Comparison of ENCODE assay signal across 18 cellular contexts in genomic region chr7:39663263-39663662, GRCh38. TPM values are rescaled to one million over a fixed set of nuclear protein-coding genes. Genes with fewer than 3 reads are reported as not detected.
A peak's percentile ranks its signal among the peaks of the same experiment; 100 is the strongest.
DNase-seq lines count a peak whose midpoint lies in the region; ATAC-seq and TF ChIP-seq lines count a peak whose summit lies in the region.
"Had no signal": no experiment of that assay in that cellular context is flagged by ENCODE, and none has a peak within 500 bp of the region (broad histone marks: within the 10 kb centered on the region; RNA-seq: fewer than 3 reads in every experiment).

No MANE protein-coding gene starts in this region.

- H3K36me3 Mint-ChIP-seq in CD4-positive, CD25-positive, alpha-beta regulatory T cell: peaks cover 44% of the 10 kb centered on the region
- H3K36me3 Mint-ChIP-seq in HFFc6 (ENCODE audit: low read depth): peaks cover 49% of the 10 kb centered on the region
- H3K36me3 Mint-ChIP-seq in endodermal cell (ENCODE audit: low read depth): peaks cover 45% of the 10 kb centered on the region
- H3K36me3 Mint-ChIP-seq in naive thymus-derived CD4-positive, alpha-beta T cell: peaks cover 14 to 61% (median 51%) of the 10 kb centered on the region in 5 donors

- H3K9me3 ChIP-seq in CD4-positive, CD25-positive, alpha-beta regulatory T cell (ENCODE audit: control insufficient read depth in 2 of 2, low read length in 2 of 2): no peaks in the 10 kb centered on the region
- H3K9me3 ChIP-seq in endodermal cell (ENCODE audit: control insufficient read depth, low read length): peaks cover 38% of the 10 kb centered on the region
- H3K9me3 ChIP-seq in aorta (ENCODE audit: control insufficient read depth, low read length): no peaks in the 10 kb centered on the region
- H3K9me3 ChIP-seq in naive thymus-derived CD4-positive, alpha-beta T cell (ENCODE audit: control insufficient read depth in 2 of 3, low read length in 3 of 3): peaks cover 0 to 4% (median 0%) of the 10 kb centered on the region in 3 experiments
- H3K9me3 ChIP-seq: BE2C had no signal

- no peak overlapping the region for H3K4me3 ChIP-seq in CD4-positive, CD25-positive, alpha-beta regulatory T cell (ENCODE audit: low read depth, low read length)
- H3K4me3 ChIP-seq in endodermal cell (ENCODE audit: low read length) (peak overlapping the region; percentile 50), aorta (ENCODE audit: low read length in 2 of 2) (no peak overlapping the region)
- H3K4me3 ChIP-seq in naive thymus-derived CD4-positive, alpha-beta T cell (ENCODE audit: low read length): no peak overlapping the region
- H3K4me3 ChIP-seq: GM12878, GM23248, HAP-1 had no signal

- H3K4me3 Mint-ChIP-seq in CD4-positive, CD25-positive, alpha-beta regulatory T cell: no peak overlapping the region
- H3K4me3 Mint-ChIP-seq in HFFc6 (no peak overlapping the region), endodermal cell (no peak overlapping the region)
- no peak overlapping the region for H3K4me3 Mint-ChIP-seq in naive thymus-derived CD4-positive, alpha-beta T cell

- CTCF ChIA-PET in naive thymus-derived CD4-positive, alpha-beta T cell (lab: Charles Lee): interaction anchor here (0.6 to 1.2 kb wide), 2 partner anchors 83 to 686 kb away, joined by 3 to 4 read pairs; no protein-coding TSS in a partner anchor

- H3K36me3 ChIP-seq in CD4-positive, CD25-positive, alpha-beta regulatory T cell (ENCODE audit: control insufficient read depth, insufficient read depth, low read length): no peaks in the 10 kb centered on the region
- H3K36me3 ChIP-seq in endodermal cell (ENCODE audit: control insufficient read depth, insufficient read depth, low read length): peaks cover 18% of the 10 kb centered on the region
- H3K36me3 ChIP-seq in aorta (ENCODE audit: control insufficient read depth in 1 of 2, insufficient read depth in 2 of 2, low read length in 1 of 2): no peaks in the 10 kb centered on the region
- no peaks in the 10 kb centered on the region for H3K36me3 ChIP-seq in naive thymus-derived CD4-positive, alpha-beta T cell (ENCODE audit: control insufficient read depth in 2 of 3, insufficient read depth in 3 of 3, low read length in 3 of 3)
- H3K36me3 ChIP-seq: BE2C, HAP-1 had no signal

- DNase-seq in CD4-positive, CD25-positive, alpha-beta regulatory T cell: no peak
- no peak for DNase-seq in HFFc6
- peak; percentile 4 for DNase-seq in NCI-H748 treated with DMSO at 0.1 percent for 48 hours (lab: John Stamatoyannopoulos, UW)
- DNase-seq in endodermal cell: no peak
- DNase-seq in aorta: no peak
- DNase-seq in naive thymus-derived CD4-positive, alpha-beta T cell: no peak
- DNase-seq: ACHN; BE2C; C1 segment of cervical spinal cord; CD4-positive, alpha-beta memory T cell; DMS53; DND-41; EL; GM23248 had no signal

- H3K27ac Mint-ChIP-seq in CD4-positive, CD25-positive, alpha-beta regulatory T cell: peak overlapping the region in 2 of 3 donors; percentile 63 to 64
- H3K27ac Mint-ChIP-seq in HFFc6: 0 out of 2 replicates have a peak overlapping the region, but pooled peaks have one; percentile 2
- H3K27ac Mint-ChIP-seq in endodermal cell: no peak overlapping the region
- peak overlapping the region in 1 of 9 donors; percentile 7 for H3K27ac Mint-ChIP-seq in naive thymus-derived CD4-positive, alpha-beta T cell

- POLR2A ChIA-PET in naive thymus-derived CD4-positive, alpha-beta T cell (lab: Charles Lee): no interaction called here

- ATAC-seq in CD4-positive, CD25-positive, alpha-beta regulatory T cell (ENCODE audit: low read depth in 2 of 2): no peak
- ATAC-seq in aorta (ENCODE audit: low FRiP score) (no peak), SK-N-SH treated with all-trans-retinoic acid at 6 μM for 48 hours (no peak)
- no peak for ATAC-seq in naive thymus-derived CD4-positive, alpha-beta T cell
- ATAC-seq: GM12878 had no signal

- H3K9me3 Mint-ChIP-seq in CD4-positive, CD25-positive, alpha-beta regulatory T cell: peaks cover 0 to 7% (median 0%) of the 10 kb centered on the region in 7 donors
- H3K9me3 Mint-ChIP-seq in HFFc6 (peaks cover 20% of the 10 kb centered on the region), endodermal cell (peaks cover 28% of the 10 kb centered on the region)
- H3K9me3 Mint-ChIP-seq in naive thymus-derived CD4-positive, alpha-beta T cell: peaks cover 4 to 34% (median 10%) of the 10 kb centered on the region in 11 donors

- no peaks in the 10 kb centered on the region for H3K4me1 ChIP-seq in CD4-positive, CD25-positive, alpha-beta regulatory T cell (ENCODE audit: control insufficient read depth, insufficient read depth, low read length, poor library complexity, severe bottlenecking)
- no peaks in the 10 kb centered on the region for H3K4me1 ChIP-seq in endodermal cell (ENCODE audit: control insufficient read depth, insufficient read depth, low read length)
- H3K4me1 ChIP-seq in aorta (ENCODE audit: control insufficient read depth in 1 of 2, insufficient read depth in 2 of 2, low read length in 2 of 2): peaks cover 0 to 2% of the 10 kb centered on the region in 2 donors
- H3K4me1 ChIP-seq in naive thymus-derived CD4-positive, alpha-beta T cell (ENCODE audit: control insufficient read depth in 2 of 2, insufficient read depth in 2 of 2, low read length in 2 of 2): no peaks in the 10 kb centered on the region
- H3K4me1 ChIP-seq: HAP-1 had no signal

- H3K4me1 Mint-ChIP-seq in CD4-positive, CD25-positive, alpha-beta regulatory T cell: peaks cover 22 to 56% (median 44%) of the 10 kb centered on the region in 4 donors
- H3K4me1 Mint-ChIP-seq in HFFc6 (ENCODE audit: low read depth) (peaks cover 74% of the 10 kb centered on the region), endodermal cell (peaks cover 18% of the 10 kb centered on the region)
- peaks cover 5 to 65% (median 57%) of the 10 kb centered on the region in 7 donors for H3K4me1 Mint-ChIP-seq in naive thymus-derived CD4-positive, alpha-beta T cell

- intact Hi-C loops in aorta (cut with DNase I): no loop called here
- intact Hi-C loops in naive thymus-derived CD4-positive, alpha-beta T cell (cut with micrococcal nuclease): no loop called here

- no peaks in the 10 kb centered on the region for H3K27me3 Mint-ChIP-seq in CD4-positive, CD25-positive, alpha-beta regulatory T cell
- no peaks in the 10 kb centered on the region; the same call in 1 of the 2 replicates for H3K27me3 Mint-ChIP-seq in HFFc6 (ENCODE audit: insufficient read depth)
- no peaks in the 10 kb centered on the region for H3K27me3 Mint-ChIP-seq in endodermal cell (ENCODE audit: insufficient read depth)
- no peaks in the 10 kb centered on the region for H3K27me3 Mint-ChIP-seq in naive thymus-derived CD4-positive, alpha-beta T cell
- H3K27me3 Mint-ChIP-seq: CD4-positive, alpha-beta memory T cell had no signal

- no peak for TF ChIP-seq CTCF in HFFc6 (IDR thresholded peaks at IDR 0.05)
- TF ChIP-seq CTCF in endodermal cell (conservative IDR thresholded peaks at IDR 0.05): no peak

- no peak overlapping the region for H3K9ac ChIP-seq in endodermal cell (ENCODE audit: extremely low read depth, low read length, poor library complexity, severe bottlenecking)
- H3K9ac ChIP-seq: GM23248 had no signal

- H3K27ac ChIP-seq in CD4-positive, CD25-positive, alpha-beta regulatory T cell (ENCODE audit: insufficient read depth, low read length, poor library complexity, severe bottlenecking): no peak overlapping the region
- H3K27ac ChIP-seq in endodermal cell (ENCODE audit: low read depth, low read length): no peak overlapping the region
- H3K27ac ChIP-seq in aorta (ENCODE audit: low read depth in 1 of 2, low read length in 2 of 2): no peak overlapping the region
- no peak overlapping the region for H3K27ac ChIP-seq in naive thymus-derived CD4-positive, alpha-beta T cell (ENCODE audit: low read depth, low read length)
- H3K27ac ChIP-seq: GM23248, HL-60 had no signal

- H3K27me3 ChIP-seq in CD4-positive, CD25-positive, alpha-beta regulatory T cell (ENCODE audit: control insufficient read depth, insufficient read depth, low read length): no peaks in the 10 kb centered on the region
- H3K27me3 ChIP-seq in endodermal cell (ENCODE audit: control insufficient read depth, insufficient read depth, low read length, poor library complexity, severe bottlenecking): no peaks in the 10 kb centered on the region
- H3K27me3 ChIP-seq in aorta (ENCODE audit: control insufficient read depth in 1 of 2, insufficient read depth in 2 of 2, low read length in 1 of 2): no peaks in the 10 kb centered on the region
- no peaks in the 10 kb centered on the region for H3K27me3 ChIP-seq in naive thymus-derived CD4-positive, alpha-beta T cell (ENCODE audit: control insufficient read depth in 2 of 2, insufficient read depth in 2 of 2, low read length in 2 of 2)
- H3K27me3 ChIP-seq: BE2C had no signal

TF ChIP-seq in SK-N-SH treated with all-trans-retinoic acid at 6 μM for 48 hours, 23 proteins besides CTCF, POLR2A, EP300 and RAD21:
- no peak for TF ChIP-seq CSRNP3 (CRISPR knock-in tag; IDR thresholded peaks at IDR 0.05)

RNA-seq across cellular contexts. Expression of gene RALA, which starts 39.9 kb away (rescaled TPM):
- total RNA-seq in CD4-positive, CD25-positive, alpha-beta regulatory T cell: 22.4 TPM
- 10 to 100 TPM; 57.0 to 71.2 (median 58.4) TPM for polyA plus RNA-seq in CD4-positive, CD25-positive, alpha-beta regulatory T cell
- total RNA-seq in HFFc6 (2021; fragmentation: NEBNext Ultra II Directional; extraction: Animal tissue kit (Norgen Biotek cat#: 25700)): 10 to 100 TPM; 43.3 to 53.9 (median 45.7) TPM
- total RNA-seq in endodermal cell (10 to 100 TPM; 43.9 to 46.4 TPM), aorta (10 to 100 TPM; 16.4 to 22.1 TPM)
- 46.2 TPM for polyA plus RNA-seq in endodermal cell (2013, experiment 1 of 2)
- polyA plus RNA-seq in endodermal cell (2013, experiment 2 of 2): 44.1 TPM
- polyA plus RNA-seq in aorta: 10 to 100 TPM in 1 of 2 donors, 1 to 10 TPM in 1; 9.6 to 27.2 TPM
- total RNA-seq in naive thymus-derived CD4-positive, alpha-beta T cell: 10 to 100 TPM; 24.8 to 48.2 (median 32.8) TPM
- 10 to 100 TPM; 40.2 to 44.3 TPM for polyA plus RNA-seq in naive thymus-derived CD4-positive, alpha-beta T cell
